2 cellular contexts compared by ENCODE assay signal in genomic region chr4:39178706-39179105, GRCh38.
TF ChIP-seq lines count a peak whose summit lies in the region.

No MANE protein-coding gene starts in this region.

TF ChIP-seq in SK-N-SH, 30 proteins besides CTCF, POLR2A, EP300 and RAD21:
- TF ChIP-seq GATA2 (CRISPR knock-in tag; IDR thresholded peaks at IDR 0.05) (no peak), MEF2A (IDR thresholded peaks at IDR 0.05; ENCODE audit: borderline replicate concordance, low read depth) (no peak)
TF ChIP-seq in SK-N-SH: peak in this region for 0.

TF ChIP-seq in SK-N-SH treated with all-trans-retinoic acid at 6 μM for 48 hours, 23 proteins besides CTCF, POLR2A, EP300 and RAD21:
- TF ChIP-seq POU6F1 (CRISPR knock-in tag; IDR thresholded peaks at IDR 0.05; ENCODE audit: borderline replicate concordance, low read depth) (no peak), ZC3H10 (CRISPR knock-in tag; IDR thresholded peaks at IDR 0.05) (no peak), CSDC2 (CRISPR knock-in tag; IDR thresholded peaks at IDR 0.05) (no peak), ZNF565 (CRISPR knock-in tag; conservative IDR thresholded peaks at IDR 0.05; ENCODE audit: low read depth) (no peak)
TF ChIP-seq in SK-N-SH treated with all-trans-retinoic acid at 6 μM for 48 hours: peak in this region for 0.
